28 cellular contexts compared by ENCODE assay signal in genomic region chr7:1393421-1393820, GRCh38.
"Had no signal": no experiment of that assay in that cellular context is flagged by ENCODE, and none has a peak within 500 bp of the region (broad histone marks: within the 10 kb centered on the region; RNA-seq: fewer than 3 reads in every experiment).

No MANE protein-coding gene starts in this region.

- H3K36me3 ChIP-seq: ascending aorta, cardiac muscle cell, WERI-Rb-1 had no signal

- DNase-seq: activated CD4-positive, alpha-beta memory T cell treated with anti-CD3 and anti-CD28 coated beads, Interleukin-2, amount 10 ng/mL, durations not matched to agents 7 days and 5 days; activated CD4-positive, alpha-beta T cell treated with anti-CD3 and anti-CD28 coated beads for 1 hour; activated CD4-positive, alpha-beta T cell treated with anti-CD3 and anti-CD28 coated beads for 36 hours; activated CD4-positive, alpha-beta T cell treated with anti-CD3 and anti-CD28 coated beads for 48 hours; activated CD4-positive, alpha-beta T cell treated with anti-CD3 and anti-CD28 coated beads, Interleukin-2, amount 10 ng/mL, durations not matched to agents 7 days and 5 days; activated CD4-positive, alpha-beta T cell treated with anti-CD3 and anti-CD28 coated beads, Interleukin-2, amount 50 U/mL, for 48 hours; activated CD4-positive, CD25-positive, alpha-beta regulatory T cell; activated CD8-positive, alpha-beta memory T cell treated with anti-CD3 and anti-CD28 coated beads for 24 hours; activated CD8-positive, alpha-beta memory T cell treated with anti-CD3 and anti-CD28 coated beads, Interleukin-2, amount 10 ng/mL, durations not matched to agents 7 days and 5 days; activated CD8-positive, alpha-beta memory T cell treated with anti-CD3 and anti-CD28 coated beads, Interleukin-2, amount 50 U/mL, for 48 hours; activated CD8-positive, alpha-beta T cell treated with anti-CD3 and anti-CD28 coated beads, Interleukin-2, amount 10 ng/mL, durations not matched to agents 7 days and 5 days; activated effector memory CD4-positive, alpha-beta T cell treated with Interleukin-2 at 50 U/mL for 16 hours; activated gamma-delta T cell; activated naive CD4-positive, alpha-beta T cell treated with anti-CD3 and anti-CD28 coated beads, Interleukin-2, amount 10 ng/mL, durations not matched to agents 7 days and 5 days; activated naive CD4-positive, alpha-beta T cell treated with Interleukin-2 at 50 U/mL for 16 hours; activated T-cell treated with anti-CD3 and anti-CD28 coated beads, Interleukin-2, amount 50 U/mL, for 24 hours; activated T-cell treated with anti-CD3 and anti-CD28 coated beads, Interleukin-2, amount 50 U/mL, for 48 hours; amygdala; anterior cingulate cortex; central memory CD4-positive, alpha-beta T cell; T-helper 1 cell; T-helper 2 cell; T-helper 9 cell; WERI-Rb-1 had no signal

- ATAC-seq: activated CD4-positive, alpha-beta T cell treated with anti-CD3 and anti-CD28 coated beads for 36 hours; activated CD4-positive, CD25-positive, alpha-beta regulatory T cell treated with anti-CD3 and anti-CD28 coated beads, Interleukin-2, amount 50 U/mL, for 24 hours; activated CD8-positive, alpha-beta memory T cell treated with anti-CD3 and anti-CD28 coated beads, Interleukin-2, amount 10 ng/mL, durations not matched to agents 7 days and 5 days; activated CD8-positive, alpha-beta T cell treated with anti-CD3 and anti-CD28 coated beads, Interleukin-2, amount 10 ng/mL, durations not matched to agents 7 days and 5 days; WTC11 had no signal

- H3K27ac ChIP-seq: ascending aorta, cardiac muscle cell, WERI-Rb-1 had no signal

- H3K27me3 ChIP-seq: ascending aorta, cardiac muscle cell had no signal

- H3K4me3 ChIP-seq: ascending aorta, cardiac muscle cell had no signal

- H3K4me1 ChIP-seq: ascending aorta had no signal
